ENCODE assay signal across 1 cellular context in the genomic region with DNA sequence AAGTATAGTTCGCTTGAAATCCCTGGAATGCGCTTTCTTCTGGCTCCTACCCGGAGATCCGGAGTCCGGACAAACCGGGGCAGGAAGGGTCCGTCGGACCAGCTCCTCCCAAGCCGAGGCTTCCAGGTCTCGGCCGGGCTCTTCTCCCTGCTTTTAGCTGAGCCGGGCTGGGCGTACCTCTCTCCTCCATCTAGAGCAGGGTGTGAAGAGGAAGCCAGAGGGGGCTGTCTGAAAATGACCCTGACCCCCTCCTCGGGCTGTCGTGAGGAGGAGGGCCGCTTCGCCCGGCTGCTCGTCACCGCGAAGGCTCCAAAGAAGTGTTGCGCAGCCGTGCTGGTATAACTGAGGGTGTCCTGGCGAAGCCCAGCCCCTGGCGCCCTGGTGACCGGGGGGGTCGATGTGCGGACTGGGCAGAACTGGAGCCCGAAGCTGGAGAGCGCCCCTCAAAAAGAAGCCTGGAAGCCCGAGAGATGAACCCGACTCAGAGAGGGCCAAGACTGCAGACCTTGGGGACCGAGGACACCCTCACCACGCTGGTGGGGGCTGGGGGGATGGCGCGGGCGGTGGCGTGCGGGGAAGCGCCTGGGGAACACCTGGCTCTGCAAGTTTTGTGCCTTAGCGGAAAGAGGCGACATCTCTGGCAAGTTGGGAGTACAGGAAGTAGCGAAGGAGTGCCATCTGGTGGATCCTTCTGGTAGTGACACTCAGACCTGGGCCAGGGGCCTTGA.
TF ChIP-seq lines count a peak whose summit lies in the region.

No MANE protein-coding gene starts in this region.

TF ChIP-seq in HepG2, 621 proteins besides CTCF, POLR2A, EP300 and RAD21 (continued from another document and continues in another):
- TF ChIP-seq NFKBIZ (CRISPR knock-in tag; IDR thresholded peaks at IDR 0.05): no peak
- TF ChIP-seq ZC3H4 (CRISPR knock-in tag; IDR thresholded peaks at IDR 0.05; ENCODE audit: borderline replicate concordance): no peak
- no peak for TF ChIP-seq YY1 (IDR thresholded peaks at IDR 0.05; ENCODE audit: insufficient read depth, insufficient replicate concordance, low read depth, low read length)
- TF ChIP-seq, protein P1, sequence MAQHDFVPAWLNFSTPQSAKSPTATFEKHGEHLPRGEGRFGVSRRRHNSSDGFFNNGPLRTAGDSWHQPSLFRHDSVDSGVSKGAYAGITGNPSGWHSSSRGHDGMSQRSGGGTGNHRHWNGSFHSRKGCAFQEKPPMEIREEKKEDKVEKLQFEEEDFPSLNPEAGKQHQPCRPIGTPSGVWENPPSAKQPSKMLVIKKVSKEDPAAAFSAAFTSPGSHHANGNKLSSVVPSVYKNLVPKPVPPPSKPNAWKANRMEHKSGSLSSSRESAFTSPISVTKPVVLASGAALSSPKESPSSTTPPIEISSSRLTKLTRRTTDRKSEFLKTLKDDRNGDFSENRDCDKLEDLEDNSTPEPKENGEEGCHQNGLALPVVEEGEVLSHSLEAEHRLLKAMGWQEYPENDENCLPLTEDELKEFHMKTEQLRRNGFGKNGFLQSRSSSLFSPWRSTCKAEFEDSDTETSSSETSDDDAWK (CRISPR knock-in tag; IDR thresholded peaks at IDR 0.05): no peak
- no peak for TF ChIP-seq ZNF496 (CRISPR knock-in tag; IDR thresholded peaks at IDR 0.05; ENCODE audit: insufficient replicate concordance)
- TF ChIP-seq CBFB (CRISPR knock-in tag; IDR thresholded peaks at IDR 0.05): no peak
- no peak for TF ChIP-seq ARNTL (CRISPR knock-in tag; IDR thresholded peaks at IDR 0.05)
- no peak for TF ChIP-seq TCF12 (IDR thresholded peaks at IDR 0.05)
- no peak for TF ChIP-seq TCF12 (CRISPR knock-in tag; IDR thresholded peaks at IDR 0.05)
- TF ChIP-seq ZNF713 (CRISPR knock-in tag; IDR thresholded peaks at IDR 0.05): no peak
- no peak for TF ChIP-seq NFE2 (CRISPR knock-in tag; IDR thresholded peaks at IDR 0.05)
- TF ChIP-seq ZSCAN22 (CRISPR knock-in tag; IDR thresholded peaks at IDR 0.05): no peak
- TF ChIP-seq, protein P2, sequence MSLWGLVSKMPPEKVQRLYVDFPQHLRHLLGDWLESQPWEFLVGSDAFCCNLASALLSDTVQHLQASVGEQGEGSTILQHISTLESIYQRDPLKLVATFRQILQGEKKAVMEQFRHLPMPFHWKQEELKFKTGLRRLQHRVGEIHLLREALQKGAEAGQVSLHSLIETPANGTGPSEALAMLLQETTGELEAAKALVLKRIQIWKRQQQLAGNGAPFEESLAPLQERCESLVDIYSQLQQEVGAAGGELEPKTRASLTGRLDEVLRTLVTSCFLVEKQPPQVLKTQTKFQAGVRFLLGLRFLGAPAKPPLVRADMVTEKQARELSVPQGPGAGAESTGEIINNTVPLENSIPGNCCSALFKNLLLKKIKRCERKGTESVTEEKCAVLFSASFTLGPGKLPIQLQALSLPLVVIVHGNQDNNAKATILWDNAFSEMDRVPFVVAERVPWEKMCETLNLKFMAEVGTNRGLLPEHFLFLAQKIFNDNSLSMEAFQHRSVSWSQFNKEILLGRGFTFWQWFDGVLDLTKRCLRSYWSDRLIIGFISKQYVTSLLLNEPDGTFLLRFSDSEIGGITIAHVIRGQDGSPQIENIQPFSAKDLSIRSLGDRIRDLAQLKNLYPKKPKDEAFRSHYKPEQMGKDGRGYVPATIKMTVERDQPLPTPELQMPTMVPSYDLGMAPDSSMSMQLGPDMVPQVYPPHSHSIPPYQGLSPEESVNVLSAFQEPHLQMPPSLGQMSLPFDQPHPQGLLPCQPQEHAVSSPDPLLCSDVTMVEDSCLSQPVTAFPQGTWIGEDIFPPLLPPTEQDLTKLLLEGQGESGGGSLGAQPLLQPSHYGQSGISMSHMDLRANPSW (CRISPR knock-in tag; IDR thresholded peaks at IDR 0.05; ENCODE audit: borderline replicate concordance): no peak
- TF ChIP-seq ZFP1 (CRISPR knock-in tag; IDR thresholded peaks at IDR 0.05): no peak
- no peak for TF ChIP-seq ZNF367 (CRISPR knock-in tag; IDR thresholded peaks at IDR 0.05; ENCODE audit: borderline replicate concordance)
- TF ChIP-seq, protein P3, sequence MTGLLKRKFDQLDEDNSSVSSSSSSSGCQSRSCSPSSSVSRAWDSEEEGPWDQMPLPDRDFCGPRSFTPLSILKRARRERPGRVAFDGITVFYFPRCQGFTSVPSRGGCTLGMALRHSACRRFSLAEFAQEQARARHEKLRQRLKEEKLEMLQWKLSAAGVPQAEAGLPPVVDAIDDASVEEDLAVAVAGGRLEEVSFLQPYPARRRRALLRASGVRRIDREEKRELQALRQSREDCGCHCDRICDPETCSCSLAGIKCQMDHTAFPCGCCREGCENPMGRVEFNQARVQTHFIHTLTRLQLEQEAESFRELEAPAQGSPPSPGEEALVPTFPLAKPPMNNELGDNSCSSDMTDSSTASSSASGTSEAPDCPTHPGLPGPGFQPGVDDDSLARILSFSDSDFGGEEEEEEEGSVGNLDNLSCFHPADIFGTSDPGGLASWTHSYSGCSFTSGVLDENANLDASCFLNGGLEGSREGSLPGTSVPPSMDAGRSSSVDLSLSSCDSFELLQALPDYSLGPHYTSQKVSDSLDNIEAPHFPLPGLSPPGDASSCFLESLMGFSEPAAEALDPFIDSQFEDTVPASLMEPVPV (CRISPR knock-in tag; IDR thresholded peaks at IDR 0.05): no peak; the same call in 1 of the 2 replicates
- TF ChIP-seq ZNF737 (CRISPR knock-in tag; IDR thresholded peaks at IDR 0.05; ENCODE audit: borderline replicate concordance): no peak
- peak; percentile 44; the same call in 1 of the 2 replicates for TF ChIP-seq RBFOX2 (IDR thresholded peaks at IDR 0.05; ENCODE audit: low read depth, low read length)
- no peak for TF ChIP-seq ZSCAN30 (CRISPR knock-in tag; IDR thresholded peaks at IDR 0.05)
- TF ChIP-seq, protein P4, sequence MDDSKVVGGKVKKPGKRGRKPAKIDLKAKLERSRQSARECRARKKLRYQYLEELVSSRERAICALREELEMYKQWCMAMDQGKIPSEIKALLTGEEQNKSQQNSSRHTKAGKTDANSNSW (CRISPR knock-in tag; IDR thresholded peaks at IDR 0.05; ENCODE audit: borderline replicate concordance): no peak
- TF ChIP-seq ATAD3A (CRISPR knock-in tag; IDR thresholded peaks at IDR 0.05): no peak
- no peak for TF ChIP-seq XRCC5 (optimal IDR thresholded peaks at IDR 0.05; ENCODE audit: low read length)
- no peak for TF ChIP-seq GABPA (IDR thresholded peaks at IDR 0.05; ENCODE audit: low read depth, low read length)
- peak; percentile 81 for TF ChIP-seq GABPA (CRISPR knock-in tag; IDR thresholded peaks at IDR 0.05; ENCODE audit: low read depth)
- TF ChIP-seq PRPF4 (IDR thresholded peaks at IDR 0.05; ENCODE audit: low read depth, low read length, poor library complexity, severe bottlenecking): no peak
- no peak for TF ChIP-seq NR3C1 (CRISPR knock-in tag; IDR thresholded peaks at IDR 0.05)
- TF ChIP-seq ZNF3 (CRISPR knock-in tag; IDR thresholded peaks at IDR 0.05): no peak
- TF ChIP-seq, protein P5, sequence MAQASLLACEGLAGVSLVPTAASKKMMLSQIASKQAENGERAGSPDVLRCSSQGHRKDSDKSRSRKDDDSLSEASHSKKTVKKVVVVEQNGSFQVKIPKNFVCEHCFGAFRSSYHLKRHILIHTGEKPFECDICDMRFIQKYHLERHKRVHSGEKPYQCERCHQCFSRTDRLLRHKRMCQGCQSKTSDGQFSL (CRISPR knock-in tag; IDR thresholded peaks at IDR 0.05): no peak
- TF ChIP-seq, protein P6, sequence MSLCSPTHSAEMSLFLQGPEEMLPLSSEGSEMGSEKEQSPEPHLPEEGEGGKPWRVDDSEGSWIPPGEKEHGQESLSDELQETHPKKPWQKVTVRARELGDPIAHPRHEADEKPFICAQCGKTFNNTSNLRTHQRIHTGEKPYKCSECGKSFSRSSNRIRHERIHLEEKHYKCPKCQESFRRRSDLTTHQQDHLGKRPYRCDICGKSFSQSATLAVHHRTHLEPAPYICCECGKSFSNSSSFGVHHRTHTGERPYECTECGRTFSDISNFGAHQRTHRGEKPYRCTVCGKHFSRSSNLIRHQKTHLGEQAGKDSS (CRISPR knock-in tag; IDR thresholded peaks at IDR 0.05; ENCODE audit: borderline replicate concordance, low read depth): 0 out of 2 replicates have a peak, but pooled peaks have one; percentile 26
- no peak for TF ChIP-seq GATA4 (IDR thresholded peaks at IDR 0.05; ENCODE audit: borderline replicate concordance, low read depth)
- TF ChIP-seq, protein P7, sequence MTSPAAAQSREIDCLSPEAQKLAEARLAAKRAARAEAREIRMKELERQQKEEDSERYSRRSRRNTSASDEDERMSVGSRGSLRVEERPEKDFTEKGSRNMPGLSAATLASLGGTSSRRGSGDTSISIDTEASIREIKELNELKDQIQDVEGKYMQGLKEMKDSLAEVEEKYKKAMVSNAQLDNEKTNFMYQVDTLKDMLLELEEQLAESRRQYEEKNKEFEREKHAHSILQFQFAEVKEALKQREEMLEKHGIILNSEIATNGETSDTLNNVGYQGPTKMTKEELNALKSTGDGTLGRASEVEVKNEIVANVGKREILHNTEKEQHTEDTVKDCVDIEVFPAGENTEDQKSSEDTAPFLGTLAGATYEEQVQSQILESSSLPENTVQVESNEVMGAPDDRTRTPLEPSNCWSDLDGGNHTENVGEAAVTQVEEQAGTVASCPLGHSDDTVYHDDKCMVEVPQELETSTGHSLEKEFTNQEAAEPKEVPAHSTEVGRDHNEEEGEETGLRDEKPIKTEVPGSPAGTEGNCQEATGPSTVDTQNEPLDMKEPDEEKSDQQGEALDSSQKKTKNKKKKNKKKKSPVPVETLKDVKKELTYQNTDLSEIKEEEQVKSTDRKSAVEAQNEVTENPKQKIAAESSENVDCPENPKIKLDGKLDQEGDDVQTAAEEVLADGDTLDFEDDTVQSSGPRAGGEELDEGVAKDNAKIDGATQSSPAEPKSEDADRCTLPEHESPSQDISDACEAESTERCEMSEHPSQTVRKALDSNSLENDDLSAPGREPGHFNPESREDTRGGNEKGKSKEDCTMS (CRISPR knock-in tag; conservative IDR thresholded peaks at IDR 0.05): no peak
- 0 out of 2 replicates have a peak, but pooled peaks have one; percentile 51 for TF ChIP-seq ZIK1 (CRISPR knock-in tag; IDR thresholded peaks at IDR 0.05; ENCODE audit: borderline replicate concordance, low read depth)
- TF ChIP-seq POGZ (CRISPR knock-in tag; IDR thresholded peaks at IDR 0.05): no peak
- TF ChIP-seq ZFY (CRISPR knock-in tag; IDR thresholded peaks at IDR 0.05): peak; percentile 25; the same call in 1 of the 2 replicates
- TF ChIP-seq, protein P8, sequence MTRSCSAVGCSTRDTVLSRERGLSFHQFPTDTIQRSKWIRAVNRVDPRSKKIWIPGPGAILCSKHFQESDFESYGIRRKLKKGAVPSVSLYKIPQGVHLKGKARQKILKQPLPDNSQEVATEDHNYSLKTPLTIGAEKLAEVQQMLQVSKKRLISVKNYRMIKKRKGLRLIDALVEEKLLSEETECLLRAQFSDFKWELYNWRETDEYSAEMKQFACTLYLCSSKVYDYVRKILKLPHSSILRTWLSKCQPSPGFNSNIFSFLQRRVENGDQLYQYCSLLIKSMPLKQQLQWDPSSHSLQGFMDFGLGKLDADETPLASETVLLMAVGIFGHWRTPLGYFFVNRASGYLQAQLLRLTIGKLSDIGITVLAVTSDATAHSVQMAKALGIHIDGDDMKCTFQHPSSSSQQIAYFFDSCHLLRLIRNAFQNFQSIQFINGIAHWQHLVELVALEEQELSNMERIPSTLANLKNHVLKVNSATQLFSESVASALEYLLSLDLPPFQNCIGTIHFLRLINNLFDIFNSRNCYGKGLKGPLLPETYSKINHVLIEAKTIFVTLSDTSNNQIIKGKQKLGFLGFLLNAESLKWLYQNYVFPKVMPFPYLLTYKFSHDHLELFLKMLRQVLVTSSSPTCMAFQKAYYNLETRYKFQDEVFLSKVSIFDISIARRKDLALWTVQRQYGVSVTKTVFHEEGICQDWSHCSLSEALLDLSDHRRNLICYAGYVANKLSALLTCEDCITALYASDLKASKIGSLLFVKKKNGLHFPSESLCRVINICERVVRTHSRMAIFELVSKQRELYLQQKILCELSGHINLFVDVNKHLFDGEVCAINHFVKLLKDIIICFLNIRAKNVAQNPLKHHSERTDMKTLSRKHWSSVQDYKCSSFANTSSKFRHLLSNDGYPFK (CRISPR knock-in tag; IDR thresholded peaks at IDR 0.05; ENCODE audit: borderline replicate concordance): 0 out of 2 replicates have a peak, but pooled peaks have one; percentile 59
- TF ChIP-seq ASH2L (IDR thresholded peaks at IDR 0.05; ENCODE audit: insufficient read length, low read depth, low read length): no peak
- no peak for TF ChIP-seq PCBP1 (IDR thresholded peaks at IDR 0.05; ENCODE audit: borderline replicate concordance, low read depth, low read length)
- TF ChIP-seq ETV6 (CRISPR knock-in tag; conservative IDR thresholded peaks at IDR 0.05): no peak
- peak; percentile 63; the same call in 1 of the 2 replicates for TF ChIP-seq TBX2 (CRISPR knock-in tag; IDR thresholded peaks at IDR 0.05; ENCODE audit: borderline replicate concordance)
- no peak for TF ChIP-seq MTA3 (CRISPR knock-in tag; IDR thresholded peaks at IDR 0.05)
- no peak for TF ChIP-seq SCMH1 (CRISPR knock-in tag; IDR thresholded peaks at IDR 0.05; ENCODE audit: borderline replicate concordance)
- peak; percentile 55; the same call in 1 of the 2 replicates for TF ChIP-seq KDM5A (IDR thresholded peaks at IDR 0.05; ENCODE audit: borderline replicate concordance, low read length)
- TF ChIP-seq ZNF207 (IDR thresholded peaks at IDR 0.05; ENCODE audit: borderline replicate concordance): no peak
- TF ChIP-seq, protein P9, sequence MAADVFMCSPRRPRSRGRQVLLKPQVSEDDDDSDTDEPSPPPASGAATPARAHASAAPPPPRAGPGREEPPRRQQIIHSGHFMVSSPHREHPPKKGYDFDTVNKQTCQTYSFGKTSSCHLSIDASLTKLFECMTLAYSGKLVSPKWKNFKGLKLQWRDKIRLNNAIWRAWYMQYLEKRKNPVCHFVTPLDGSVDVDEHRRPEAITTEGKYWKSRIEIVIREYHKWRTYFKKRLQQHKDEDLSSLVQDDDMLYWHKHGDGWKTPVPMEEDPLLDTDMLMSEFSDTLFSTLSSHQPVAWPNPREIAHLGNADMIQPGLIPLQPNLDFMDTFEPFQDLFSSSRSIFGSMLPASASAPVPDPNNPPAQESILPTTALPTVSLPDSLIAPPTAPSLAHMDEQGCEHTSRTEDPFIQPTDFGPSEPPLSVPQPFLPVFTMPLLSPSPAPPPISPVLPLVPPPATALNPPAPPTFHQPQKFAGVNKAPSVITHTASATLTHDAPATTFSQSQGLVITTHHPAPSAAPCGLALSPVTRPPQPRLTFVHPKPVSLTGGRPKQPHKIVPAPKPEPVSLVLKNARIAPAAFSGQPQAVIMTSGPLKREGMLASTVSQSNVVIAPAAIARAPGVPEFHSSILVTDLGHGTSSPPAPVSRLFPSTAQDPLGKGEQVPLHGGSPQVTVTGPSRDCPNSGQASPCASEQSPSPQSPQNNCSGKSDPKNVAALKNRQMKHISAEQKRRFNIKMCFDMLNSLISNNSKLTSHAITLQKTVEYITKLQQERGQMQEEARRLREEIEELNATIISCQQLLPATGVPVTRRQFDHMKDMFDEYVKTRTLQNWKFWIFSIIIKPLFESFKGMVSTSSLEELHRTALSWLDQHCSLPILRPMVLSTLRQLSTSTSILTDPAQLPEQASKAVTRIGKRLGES (CRISPR knock-in tag; IDR thresholded peaks at IDR 0.05; ENCODE audit: borderline replicate concordance): no peak
- TF ChIP-seq, protein P10, sequence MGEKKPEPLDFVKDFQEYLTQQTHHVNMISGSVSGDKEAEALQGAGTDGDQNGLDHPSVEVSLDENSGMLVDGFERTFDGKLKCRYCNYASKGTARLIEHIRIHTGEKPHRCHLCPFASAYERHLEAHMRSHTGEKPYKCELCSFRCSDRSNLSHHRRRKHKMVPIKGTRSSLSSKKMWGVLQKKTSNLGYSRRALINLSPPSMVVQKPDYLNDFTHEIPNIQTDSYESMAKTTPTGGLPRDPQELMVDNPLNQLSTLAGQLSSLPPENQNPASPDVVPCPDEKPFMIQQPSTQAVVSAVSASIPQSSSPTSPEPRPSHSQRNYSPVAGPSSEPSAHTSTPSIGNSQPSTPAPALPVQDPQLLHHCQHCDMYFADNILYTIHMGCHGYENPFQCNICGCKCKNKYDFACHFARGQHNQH (CRISPR knock-in tag; IDR thresholded peaks at IDR 0.05): 0 out of 2 replicates have a peak, but pooled peaks have one; percentile 20
